Comparison of ENCODE assay signal across 16 cellular contexts in genomic region chr2:23521060-23521459, GRCh38.
DNase-seq lines count a peak whose midpoint lies in the region; ATAC-seq, FAIRE-seq and TF ChIP-seq lines count a peak whose summit lies in the region.
"Had no signal": no experiment of that assay in that cellular context is flagged by ENCODE, and none has a peak within 500 bp of the region (broad histone marks: within the 10 kb centered on the region; RNA-seq: fewer than 3 reads in every experiment).

No MANE protein-coding gene starts in this region.

- no peak for DNase-seq in Calu3
- DNase-seq in H1 (ENCODE audit: low read depth in 1 of 2, low spot score in 2 of 2): no peak
- DNase-seq in progenitor cell of endocrine pancreas (ENCODE audit: low spot score, unreplicated experiment): no peak
- no peak for DNase-seq in CD4-positive, alpha-beta memory T cell
- DNase-seq: 8988T; CD4-positive, CD25-positive, alpha-beta regulatory T cell; DMS79; IMR-90; KBM-7 had no signal

- no peak for FAIRE-seq in H1 (lab: Jason Lieb, UNC)
- FAIRE-seq: G401.6, GM12891, H54 had no signal

- 0 out of 2 replicates have a peak overlapping the region, but pooled peaks have one; percentile 2 for H2BK12ac ChIP-seq in H1 (ENCODE audit: low read depth, low read length)

- H2BK120ac ChIP-seq in H1 (replicated peaks; ENCODE audit: low read depth, low read length): no peak overlapping the region

- H4K8ac ChIP-seq in H1 (ENCODE audit: extremely low read depth, insufficient read depth, low read length): no peak overlapping the region

- TF ChIP-seq EP300 in H1 (IDR thresholded peaks at IDR 0.05; ENCODE audit: borderline replicate concordance in 1 of 2, low read depth in 2 of 2, low read length in 2 of 2): no peak

- no peak overlapping the region for H3K18ac ChIP-seq in H1 (ENCODE audit: extremely low read depth, low read length)

- no peak overlapping the region for H2AK5ac ChIP-seq in H1 (ENCODE audit: low read depth, low read length)

- no peak overlapping the region for H3K4ac ChIP-seq in H1 (replicated peaks; ENCODE audit: insufficient read length, low read depth, low read length)

- H3K9ac ChIP-seq in H1 (replicated peaks in 1 of 4; ENCODE audit: extremely low read depth in 1 of 4, low read depth in 3 of 4, low read length in 3 of 4): no peak overlapping the region
- H3K9ac ChIP-seq in stomach smooth muscle (ENCODE audit: low read length in 2 of 2): no peak overlapping the region
- H3K9ac ChIP-seq: BLaER1 treated with 17β-estradiol and CSF1 and Interleukin-3, amounts not matched to agents 10 nM and 100 nM had no signal

- no peak overlapping the region for H3K4me2 ChIP-seq in H1 (ENCODE audit: insufficient read depth in 1 of 2, low read depth in 2 of 2, low read length in 2 of 2)
- H3K4me2 ChIP-seq: BLaER1 treated with 17β-estradiol and CSF1 and Interleukin-3, amounts not matched to agents 10 nM and 100 nM had no signal

- CTCF ChIA-PET in Calu3 (lab: Charles Lee) (interaction anchor here (0.6 kb wide), 1 partner anchor 217 kb away, joined by 3 read pairs; no protein-coding TSS in a partner anchor), H1 (lab: Charles Lee; ENCODE audit: partially characterized antibody) (interaction anchor here (0.7 to 4.4 kb wide), 6 partner anchors 9 to 71 kb away, joined by 3 to 16 read pairs (median 4); no protein-coding TSS in a partner anchor)
- CTCF ChIA-PET in CD4-positive, alpha-beta memory T cell (lab: Charles Lee; ENCODE audit: partially characterized antibody): no interaction called here

- H3K23ac ChIP-seq in H1 (ENCODE audit: insufficient read length): no peak overlapping the region

- H2BK5ac ChIP-seq in H1 (ENCODE audit: low read depth, low read length): no peak overlapping the region

- POLR2A ChIA-PET in H1 (lab: Charles Lee; ENCODE audit: partially characterized antibody): no interaction called here
- POLR2A ChIA-PET in CD4-positive, alpha-beta memory T cell (lab: Charles Lee; ENCODE audit: partially characterized antibody): no interaction called here

- no peaks in the 10 kb centered on the region for H3K79me2 ChIP-seq in H1 (ENCODE audit: control insufficient read depth in 1 of 2, insufficient read depth in 2 of 2, low read length in 2 of 2)

- H3K4me1 ChIP-seq in H1 (replicated peaks in 1 of 4; ENCODE audit: control insufficient read depth in 3 of 4, insufficient read depth in 4 of 4, low read length in 3 of 4) (peaks cover 3 to 12% (median 5%) of the 10 kb centered on the region in 4 experiments; a peak in 5 of 7 replicates), stomach smooth muscle (ENCODE audit: control insufficient read depth, insufficient read depth, low read length) (peaks cover 66% of the 10 kb centered on the region)
- H3K4me1 ChIP-seq in CD4-positive, alpha-beta memory T cell (ENCODE audit: insufficient read depth, low read length): no peaks in the 10 kb centered on the region

- TF ChIP-seq CTCF in Calu3 (IDR thresholded peaks at IDR 0.05; ENCODE audit: unreplicated experiment) (no peak), H1 (IDR thresholded peaks at IDR 0.05; ENCODE audit: control extremely low read depth in 1 of 3, insufficient read depth in 1 of 3, low read depth in 1 of 3, low read length in 3 of 3) (no peak), progenitor cell of endocrine pancreas (IDR thresholded peaks at IDR 0.05; ENCODE audit: unreplicated experiment) (no peak)

- H3K27me3 ChIP-seq in H1 (replicated peaks in 1 of 4; ENCODE audit: control insufficient read depth in 3 of 4, extremely low read depth in 1 of 4, insufficient read depth in 3 of 4, low read length in 3 of 4) (no peaks in the 10 kb centered on the region; a peak in 2 of 7 replicates), stomach smooth muscle (ENCODE audit: control insufficient read depth in 1 of 2, insufficient read depth in 2 of 2, low read length in 2 of 2) (no peaks in the 10 kb centered on the region)
- no peaks in the 10 kb centered on the region for H3K27me3 ChIP-seq in CD4-positive, alpha-beta memory T cell (ENCODE audit: insufficient read depth, low read length)

- no peak overlapping the region for H3K4me3 Mint-ChIP-seq in Calu3 (ENCODE audit: low read depth, unreplicated experiment)
- no peak overlapping the region for H3K4me3 Mint-ChIP-seq in progenitor cell of endocrine pancreas (ENCODE audit: low read depth)
- H3K4me3 Mint-ChIP-seq in CD4-positive, alpha-beta memory T cell: no peak overlapping the region
- H3K4me3 Mint-ChIP-seq in stimulated activated memory B cell treated with anti-CD40 and anti-IgM and Interleukin-4, amounts not matched to agents 10 μg/mL and 1 μg/mL and 100 μg/mL, for 72 hours: no peak overlapping the region
- H3K4me3 Mint-ChIP-seq: CD4-positive, CD25-positive, alpha-beta regulatory T cell had no signal

- TF ChIP-seq RAD21 in H1 (IDR thresholded peaks at IDR 0.05 in 1 of 2, conservative IDR thresholded peaks at IDR 0.05 in 1 of 2; ENCODE audit: low read depth in 2 of 2, low read length in 2 of 2): no peak

- H3K56ac ChIP-seq in H1 (replicated peaks; ENCODE audit: insufficient read length, low read depth, low read length): no peak overlapping the region

- H4K20me1 ChIP-seq in H1 (replicated peaks in 1 of 2; ENCODE audit: control insufficient read depth in 1 of 2, insufficient read depth in 2 of 2, low read length in 2 of 2): no peaks in the 10 kb centered on the region
- H4K20me1 ChIP-seq: BLaER1 treated with 17β-estradiol and CSF1 and Interleukin-3, amounts not matched to agents 10 nM and 100 nM had no signal

- TF ChIP-seq POLR2A in H1 (IDR thresholded peaks at IDR 0.05; ENCODE audit: control extremely low read depth in 1 of 2, low read depth in 2 of 2, low read length in 2 of 2): no peak

- H4K5ac ChIP-seq in H1 (ENCODE audit: insufficient read length, low read depth, low read length): no peak overlapping the region

- H3K4me3 ChIP-seq in H1 (ENCODE audit: extremely low read depth in 1 of 4, insufficient read depth in 2 of 4, low read depth in 3 of 4, low read length in 4 of 4) (no peak overlapping the region), stomach smooth muscle (ENCODE audit: low read length in 2 of 2) (no peak overlapping the region)
- H3K4me3 ChIP-seq in CD4-positive, alpha-beta memory T cell (ENCODE audit: low read length in 2 of 2): no peak overlapping the region
- H3K4me3 ChIP-seq: BLaER1 treated with 17β-estradiol and CSF1 and Interleukin-3, amounts not matched to agents 10 nM and 100 nM had no signal

- H2AFZ ChIP-seq in H1 (ENCODE audit: low read length): no peak overlapping the region

- intact Hi-C loops in Calu3 (cut with micrococcal nuclease; ENCODE audit: unreplicated experiment): no loop called here
- intact Hi-C loops in CD4-positive, alpha-beta memory T cell (cut with micrococcal nuclease): no loop called here

- no peaks in the 10 kb centered on the region for H3K27me3 Mint-ChIP-seq in Calu3 (ENCODE audit: unreplicated experiment)
- H3K27me3 Mint-ChIP-seq in progenitor cell of endocrine pancreas: peaks cover 19% of the 10 kb centered on the region
- peaks cover 5% of the 10 kb centered on the region in 2 donors for H3K27me3 Mint-ChIP-seq in CD4-positive, alpha-beta memory T cell
- no peaks in the 10 kb centered on the region for H3K27me3 Mint-ChIP-seq in stimulated activated memory B cell treated with anti-CD40 and anti-IgM and Interleukin-4, amounts not matched to agents 10 μg/mL and 1 μg/mL and 100 μg/mL, for 72 hours
- H3K27me3 Mint-ChIP-seq: CD4-positive, CD25-positive, alpha-beta regulatory T cell had no signal

- peaks cover 39% of the 10 kb centered on the region for H3K4me1 Mint-ChIP-seq in Calu3 (ENCODE audit: low read depth, unreplicated experiment)
- H3K4me1 Mint-ChIP-seq in progenitor cell of endocrine pancreas (ENCODE audit: low read depth): peaks cover 36% of the 10 kb centered on the region
- H3K4me1 Mint-ChIP-seq in CD4-positive, alpha-beta memory T cell: peaks cover 0 to 4% (median 3%) of the 10 kb centered on the region in 4 donors
- peaks cover 3% of the 10 kb centered on the region for H3K4me1 Mint-ChIP-seq in stimulated activated memory B cell treated with anti-CD40 and anti-IgM and Interleukin-4, amounts not matched to agents 10 μg/mL and 1 μg/mL and 100 μg/mL, for 72 hours

- 92% methylated on average over 7 of the region's 7 CpGs; no CpG with 5 or more reads in 1 of the 2 experiments for WGBS in H1 (ENCODE audit: extremely low coverage in 1 of 2, insufficient coverage in 1 of 2, insufficient read length in 1 of 2, insufficient replicate concordance in 2 of 2, low coverage in 1 of 2, low lambda C conversion rate in 2 of 2, missing lambda C conversion rate in 1 of 2), 2 experiments

- H3K36me3 Mint-ChIP-seq in Calu3 (ENCODE audit: insufficient read depth, unreplicated experiment) (no peaks in the 10 kb centered on the region), progenitor cell of endocrine pancreas (ENCODE audit: insufficient read depth) (no peaks in the 10 kb centered on the region)
- H3K36me3 Mint-ChIP-seq in CD4-positive, alpha-beta memory T cell: no peaks in the 10 kb centered on the region
- H3K36me3 Mint-ChIP-seq in stimulated activated memory B cell treated with anti-CD40 and anti-IgM and Interleukin-4, amounts not matched to agents 10 μg/mL and 1 μg/mL and 100 μg/mL, for 72 hours: no peaks in the 10 kb centered on the region
- H3K36me3 Mint-ChIP-seq: CD4-positive, CD25-positive, alpha-beta regulatory T cell had no signal

- H3K9me3 ChIP-seq in H1 (ENCODE audit: insufficient read depth in 2 of 2, low read depth in 1 of 2, low read length in 1 of 2): no peaks in the 10 kb centered on the region
- no peaks in the 10 kb centered on the region for H3K9me3 ChIP-seq in stomach smooth muscle (ENCODE audit: control insufficient read depth in 2 of 2, low read length in 2 of 2)
- H3K9me3 ChIP-seq in CD4-positive, alpha-beta memory T cell (ENCODE audit: control insufficient read depth in 1 of 2, low read length in 2 of 2): no peaks in the 10 kb centered on the region
- H3K9me3 ChIP-seq: BLaER1 treated with 17β-estradiol and CSF1 and Interleukin-3, amounts not matched to agents 10 nM and 100 nM had no signal

- no peaks in the 10 kb centered on the region for H3K23me2 ChIP-seq in H1 (ENCODE audit: low read depth, low read length)

- no peaks in the 10 kb centered on the region for H3K9me3 Mint-ChIP-seq in Calu3 (ENCODE audit: low read depth, unreplicated experiment)
- no peaks in the 10 kb centered on the region for H3K9me3 Mint-ChIP-seq in progenitor cell of endocrine pancreas (ENCODE audit: low read depth)
- no peaks in the 10 kb centered on the region for H3K9me3 Mint-ChIP-seq in CD4-positive, alpha-beta memory T cell
- H3K9me3 Mint-ChIP-seq in stimulated activated memory B cell treated with anti-CD40 and anti-IgM and Interleukin-4, amounts not matched to agents 10 μg/mL and 1 μg/mL and 100 μg/mL, for 72 hours: no peaks in the 10 kb centered on the region

- H3K27ac Mint-ChIP-seq in Calu3 (ENCODE audit: unreplicated experiment) (peak overlapping the region; percentile 60), progenitor cell of endocrine pancreas (peak overlapping the region; percentile 93)
- H3K27ac Mint-ChIP-seq in CD4-positive, alpha-beta memory T cell: no peak overlapping the region
- H3K27ac Mint-ChIP-seq in stimulated activated memory B cell treated with anti-CD40 and anti-IgM and Interleukin-4, amounts not matched to agents 10 μg/mL and 1 μg/mL and 100 μg/mL, for 72 hours: no peak overlapping the region
- H3K27ac Mint-ChIP-seq: CD4-positive, CD25-positive, alpha-beta regulatory T cell had no signal

- H3K27ac ChIP-seq in H1 (ENCODE audit: low read depth, low read length) (no peak overlapping the region), stomach smooth muscle (ENCODE audit: low read length) (peak overlapping the region; percentile 11)
- no peak overlapping the region for H3K27ac ChIP-seq in CD4-positive, alpha-beta memory T cell (ENCODE audit: low read depth, low read length)
- H3K27ac ChIP-seq: BLaER1 treated with 17β-estradiol and CSF1 and Interleukin-3, amounts not matched to agents 10 nM and 100 nM had no signal

- H4K91ac ChIP-seq in H1 (replicated peaks; ENCODE audit: insufficient read length, low read length): no peak overlapping the region

- no peak overlapping the region for H2BK15ac ChIP-seq in H1 (ENCODE audit: low read length)

- no TSS peak for BruUV-seq in Calu3 (replicated peaks; lab: Mats Ljungman, UMichigan)

- no peaks in the 10 kb centered on the region for H3K79me1 ChIP-seq in H1 (ENCODE audit: low read depth, low read length)

- no peak for ATAC-seq in GM19035 (IDR thresholded peaks at IDR 0.05; ENCODE audit: unreplicated experiment)
- no peak for ATAC-seq in stimulated activated memory B cell treated with anti-CD40 and anti-IgM and Interleukin-4, amounts not matched to agents 10 μg/mL and 1 μg/mL and 100 μg/mL, for 72 hours

- no peak overlapping the region for H3K14ac ChIP-seq in H1 (ENCODE audit: insufficient read length)

- H2BK20ac ChIP-seq in H1 (ENCODE audit: low read length): no peak overlapping the region; the same call in 1 of the 2 replicates

- H3K36me3 ChIP-seq in H1 (ENCODE audit: control insufficient read depth in 2 of 4, insufficient read depth in 4 of 4, low read length in 3 of 4) (no peaks in the 10 kb centered on the region), stomach smooth muscle (ENCODE audit: control insufficient read depth in 2 of 2, insufficient read depth in 2 of 2, low read length in 2 of 2) (no peaks in the 10 kb centered on the region)
- H3K36me3 ChIP-seq in CD4-positive, alpha-beta memory T cell (ENCODE audit: insufficient read depth, low read length): no peaks in the 10 kb centered on the region
- H3K36me3 ChIP-seq: BLaER1 treated with 17β-estradiol and CSF1 and Interleukin-3, amounts not matched to agents 10 nM and 100 nM had no signal

Comparison
In these comparisons a context has a peak if more than half of its experiments do, and no peak if none do; other contexts are left out.
1. H3K27ac Mint-ChIP-seq: peak in Calu3 (single experiment) and progenitor cell of endocrine pancreas (single experiment); none in CD4-positive, alpha-beta memory T cell (0 of 7) and stimulated activated memory B cell treated with anti-CD40 and anti-IgM and Interleukin-4, amounts not matched to agents 10 μg/mL and 1 μg/mL and 100 μg/mL, for 72 hours (single experiment).